14 cellular contexts compared by ENCODE assay signal in genomic region chr20:4040283-4041179, GRCh38. TPM values are rescaled to one million over a fixed set of nuclear protein-coding genes. Genes with fewer than 3 reads are reported as not detected.
DNase-seq lines count a peak whose midpoint lies in the region; ATAC-seq, FAIRE-seq and TF ChIP-seq lines count a peak whose summit lies in the region.
"Had no signal": no experiment of that assay in that cellular context is flagged by ENCODE, and none has a peak within 500 bp of the region (broad histone marks: within the 10 kb centered on the region; RNA-seq: fewer than 3 reads in every experiment).

No MANE protein-coding gene starts in this region.

- in situ Hi-C loops in HepG2 (cut with HindIII; ENCODE audit: extremely low pct_ligation_motif_present, low pct_unique_long_range_greater_than_20kb): no loop called here
- in situ Hi-C loops in HAP-1 (cut with MboI; ENCODE audit: low sequenced_read_pairs): no loop called here

- H3K4me1 ChIP-seq in HepG2 (ENCODE audit: insufficient read depth, low read length) (no peaks in the 10 kb centered on the region), upper lobe of left lung (peaks cover 11 to 41% (median 15%) of the 10 kb centered on the region in 4 donors), HAP-1 (peaks cover 5% of the 10 kb centered on the region)

- TF ChIP-seq CTCF in HepG2 (CRISPR knock-in tag; IDR thresholded peaks at IDR 0.05) (no peak), upper lobe of left lung (IDR thresholded peaks at IDR 0.05) (no peak)

- DNase-seq in NCI-H226: peak; percentile 47
- DNase-seq in HepG2 (ENCODE audit: low spot score): no peak
- DNase-seq in upper lobe of left lung: peak in 1 of 2 donors; percentile 65
- DNase-seq in dermis blood vessel endothelial cell: no peak
- DNase-seq in stimulated activated naive CD8-positive, alpha-beta T cell treated with anti-CD3 and anti-CD28 coated beads, Interleukin-15, amount 100 ng/mL, for 72 hours: no peak
- no peak for DNase-seq in HAP-1 (ENCODE audit: low spot score in 2 of 2)
- DNase-seq: immature natural killer cell; NCI-H2107; right cardiac atrium; stimulated activated naive CD4-positive, alpha-beta T cell treated with Interleukin-2 at 50 U/mL for 16 hours had no signal

- ATAC-seq in HepG2 (no peak), upper lobe of left lung (ENCODE audit: low FRiP score in 2 of 2) (peak in 1 of 2 donors; percentile 36), GM18870 (IDR thresholded peaks at IDR 0.05; ENCODE audit: unreplicated experiment) (no peak)
- ATAC-seq in stimulated activated naive CD8-positive, alpha-beta T cell treated with anti-CD3 and anti-CD28 coated beads, Interleukin-15, amount 100 ng/mL, for 72 hours: no peak
- ATAC-seq: right cardiac atrium had no signal

- POLR2A ChIA-PET in HepG2 (lab: Yijun Ruan, JAX): no interaction called here

- WGBS in HepG2 (ENCODE audit: low lambda C conversion rate): 24% methylated on average over 3 of the region's 3 CpGs
- 65 to 75% methylated on average over 2 to 3 of the region's 3 CpGs for WGBS in upper lobe of left lung, 2 donors

- no peaks in the 10 kb centered on the region for H3K27me3 Mint-ChIP-seq in dendritic cell treated with granulocyte-macrophage colony-stimulating factor and Interleukin-4, amounts not matched to agents 40 ng/mL and 50 ng/mL, for 4 days
- H3K27me3 Mint-ChIP-seq in stimulated activated naive CD8-positive, alpha-beta T cell treated with anti-CD3 and anti-CD28 coated beads, Interleukin-15, amount 100 ng/mL, for 72 hours: no peaks in the 10 kb centered on the region

- H4K20me1 ChIP-seq in HepG2 (ENCODE audit: insufficient read depth, low read length): no peaks in the 10 kb centered on the region

- no peak overlapping the region for H3K4me3 Mint-ChIP-seq in dendritic cell treated with granulocyte-macrophage colony-stimulating factor and Interleukin-4, amounts not matched to agents 40 ng/mL and 50 ng/mL, for 4 days
- H3K4me3 Mint-ChIP-seq in stimulated activated naive CD8-positive, alpha-beta T cell treated with anti-CD3 and anti-CD28 coated beads, Interleukin-15, amount 100 ng/mL, for 72 hours: no peak overlapping the region
- H3K4me3 Mint-ChIP-seq: CD14-positive monocyte, immature natural killer cell had no signal

- H3K9me3 Mint-ChIP-seq in dendritic cell treated with granulocyte-macrophage colony-stimulating factor and Interleukin-4, amounts not matched to agents 40 ng/mL and 50 ng/mL, for 4 days: no peaks in the 10 kb centered on the region
- H3K9me3 Mint-ChIP-seq in stimulated activated naive CD8-positive, alpha-beta T cell treated with anti-CD3 and anti-CD28 coated beads, Interleukin-15, amount 100 ng/mL, for 72 hours: no peaks in the 10 kb centered on the region
- H3K9me3 Mint-ChIP-seq: immature natural killer cell had no signal

- CTCF ChIA-PET in HepG2 (lab: Yijun Ruan, JAX; ENCODE audit: low intra/inter-chr PET ratio, low total read pairs): no interaction called here

- peak overlapping the region; percentile 25 for H3K27ac Mint-ChIP-seq in dendritic cell treated with granulocyte-macrophage colony-stimulating factor and Interleukin-4, amounts not matched to agents 40 ng/mL and 50 ng/mL, for 4 days
- no peak overlapping the region for H3K27ac Mint-ChIP-seq in stimulated activated naive CD8-positive, alpha-beta T cell treated with anti-CD3 and anti-CD28 coated beads, Interleukin-15, amount 100 ng/mL, for 72 hours

- TF ChIP-seq EP300 in HepG2 (IDR thresholded peaks at IDR 0.05; ENCODE audit: low read depth in 2 of 2, low read length in 2 of 2): no peak
- TF ChIP-seq EP300 in HepG2 (CRISPR knock-in tag; IDR thresholded peaks at IDR 0.05; ENCODE audit: borderline replicate concordance): no peak
- TF ChIP-seq EP300 in upper lobe of left lung (IDR thresholded peaks at IDR 0.05): peak in 1 of 4 donors; percentile 16

- H3K4me3 ChIP-seq in HepG2 (replicated peaks in 1 of 3; ENCODE audit: insufficient read depth in 1 of 3, low read depth in 2 of 3, low read length in 3 of 3) (no peak overlapping the region), upper lobe of left lung (no peak overlapping the region), HAP-1 (no peak overlapping the region)
- H3K4me3 ChIP-seq: SJSA1 had no signal

- no peak overlapping the region for H3K9ac ChIP-seq in HepG2 (ENCODE audit: insufficient read depth, low read depth, low read length)

- H3K27ac ChIP-seq in HepG2 (ENCODE audit: extremely low read length, insufficient read depth, low read length) (no peak overlapping the region), upper lobe of left lung (peak overlapping the region; percentile 62 to 83 (median 64))
- H3K27ac ChIP-seq: SJSA1 had no signal

- no peaks in the 10 kb centered on the region for H3K36me3 Mint-ChIP-seq in dendritic cell treated with granulocyte-macrophage colony-stimulating factor and Interleukin-4, amounts not matched to agents 40 ng/mL and 50 ng/mL, for 4 days (ENCODE audit: low read depth)
- H3K36me3 Mint-ChIP-seq: CD14-positive monocyte, immature natural killer cell had no signal

- TF ChIP-seq POLR2A in HepG2 (IDR thresholded peaks at IDR 0.05; ENCODE audit: insufficient read depth in 1 of 2, low read depth in 2 of 2, low read length in 2 of 2) (no peak), upper lobe of left lung (IDR thresholded peaks at IDR 0.05) (no peak)

- no peak for FAIRE-seq in HepG2 (lab: Jason Lieb, UNC)

- no peaks in the 10 kb centered on the region for H3K9me3 ChIP-seq in HepG2 (ENCODE audit: low read length)
- H3K9me3 ChIP-seq in upper lobe of left lung: peaks cover 0 to 3% (median 0%) of the 10 kb centered on the region in 4 donors
- H3K9me3 ChIP-seq in HAP-1: no peaks in the 10 kb centered on the region
- H3K9me3 ChIP-seq: SJSA1 had no signal

- no peak overlapping the region for H2AFZ ChIP-seq in HepG2 (ENCODE audit: low read length)

- H3K4me1 Mint-ChIP-seq in dendritic cell treated with granulocyte-macrophage colony-stimulating factor and Interleukin-4, amounts not matched to agents 40 ng/mL and 50 ng/mL, for 4 days (ENCODE audit: low read depth): peaks cover 58% of the 10 kb centered on the region
- H3K4me1 Mint-ChIP-seq in stimulated activated naive CD8-positive, alpha-beta T cell treated with anti-CD3 and anti-CD28 coated beads, Interleukin-15, amount 100 ng/mL, for 72 hours: peaks cover 17% of the 10 kb centered on the region

- H3K27me3 ChIP-seq in HepG2 (ENCODE audit: control insufficient read depth in 1 of 2, insufficient read depth in 2 of 2, low read length in 2 of 2): peaks cover 7 to 51% of the 10 kb centered on the region in 2 experiments; a peak in 4 of 5 replicates
- H3K27me3 ChIP-seq in upper lobe of left lung: no peaks in the 10 kb centered on the region
- no peaks in the 10 kb centered on the region for H3K27me3 ChIP-seq in HAP-1 (ENCODE audit: low read depth)
- H3K27me3 ChIP-seq: SJSA1 had no signal

- intact Hi-C loops in dendritic cell treated with granulocyte-macrophage colony-stimulating factor and Interleukin-4, amounts not matched to agents 40 ng/mL and 50 ng/mL, for 4 days (cut with micrococcal nuclease): no loop called here
- intact Hi-C loops in HepG2 (cut with micrococcal nuclease; ENCODE audit: unreplicated experiment): no loop called here

- H3K79me2 ChIP-seq in HepG2 (ENCODE audit: insufficient read depth, low read length): no peaks in the 10 kb centered on the region

- H3K36me3 ChIP-seq in HepG2 (replicated peaks in 1 of 2; ENCODE audit: control insufficient read depth in 1 of 2, insufficient read depth in 2 of 2, low read length in 2 of 2) (no peaks in the 10 kb centered on the region), upper lobe of left lung (no peaks in the 10 kb centered on the region), HAP-1 (replicated peaks) (no peaks in the 10 kb centered on the region)
- H3K36me3 ChIP-seq: SJSA1 had no signal

- no peak overlapping the region for H3K4me2 ChIP-seq in HepG2 (ENCODE audit: low read depth, low read length)

- no TSS peak for BruUV-seq in HepG2 (replicated peaks; lab: Mats Ljungman, UMichigan)

- no peak for TF ChIP-seq RAD21 in HepG2 (CRISPR knock-in tag; IDR thresholded peaks at IDR 0.05)

TF ChIP-seq in HepG2, 621 proteins besides CTCF, POLR2A, EP300 and RAD21 (continues in another document):
- TF ChIP-seq JDP2 (CRISPR knock-in tag; IDR thresholded peaks at IDR 0.05; ENCODE audit: borderline replicate concordance) (no peak), SRF (IDR thresholded peaks at IDR 0.05; ENCODE audit: low read depth, low read length) (no peak), ZNF431 (CRISPR knock-in tag; IDR thresholded peaks at IDR 0.05; ENCODE audit: borderline replicate concordance, low read depth) (no peak), ZKSCAN1 (IDR thresholded peaks at IDR 0.05; ENCODE audit: low read length) (peak; percentile 57; the same call in 1 of the 2 replicates), BRD4 (CRISPR knock-in tag; IDR thresholded peaks at IDR 0.05) (no peak), NFATC3 (CRISPR knock-in tag; IDR thresholded peaks at IDR 0.05) (no peak), HMGA1 (CRISPR knock-in tag; conservative IDR thresholded peaks at IDR 0.05) (no peak)

RNA-seq across cellular contexts. Expression of gene RNF24, which starts 25.2 kb away (rescaled TPM):
- total RNA-seq in HepG2 (2016; rRNA removed; fragmentation: Illumina TruSeq; extraction: Trizol) (2.4 and 2.9 TPM in 2 replicates), upper lobe of left lung (10 to 100 TPM; 12.0 to 28.8 (median 19.3) TPM), dermis blood vessel endothelial cell (2.9 and 3.3 TPM in 2 replicates)
- total RNA-seq in HepG2 (2016; cell fraction: cytosol; rRNA removed; fragmentation: Illumina TruSeq; extraction: Trizol; ENCODE audit: low read depth): 1.3 and 1.6 TPM in 2 replicates
- total RNA-seq in HepG2 (2016; cell fraction: insoluble cytoplasmic fraction; rRNA removed; fragmentation: Illumina TruSeq; extraction: Trizol): 2.4 and 2.9 TPM in 2 replicates
- 2.8 and 3.3 TPM in 2 replicates for total RNA-seq in HepG2 (2016; cell fraction: membrane; rRNA removed; fragmentation: Illumina TruSeq; extraction: Trizol)
- 3.7 and 4.2 TPM in 2 replicates for total RNA-seq in HepG2 (2016; cell fraction: nucleus; rRNA removed; fragmentation: Illumina TruSeq; extraction: Trizol)
- polyA plus RNA-seq in HepG2 (2011; rRNA removed): 10.4 TPM in 2 replicates
- 8.1 and 10.3 TPM in 2 replicates for polyA plus RNA-seq in HepG2 (2011; cell fraction: cytosol; rRNA removed)
- polyA plus RNA-seq in HepG2 (2011; cell fraction: nucleus; rRNA removed): 10.7 and 11.5 TPM in 2 replicates
- 9.7 and 9.9 TPM in 2 replicates for polyA plus RNA-seq in HepG2 (2012)
- polyA plus RNA-seq in HepG2 (2016; cell fraction: cytosol; fragmentation: Illumina TruSeq; extraction: Trizol; ENCODE audit: low read depth): 2.5 and 3.5 TPM in 2 replicates
- polyA plus RNA-seq in HepG2 (2016; cell fraction: insoluble cytoplasmic fraction; fragmentation: Illumina TruSeq; extraction: Trizol; ENCODE audit: low read depth): 3.0 and 3.3 TPM in 2 replicates
- polyA plus RNA-seq in HepG2 (2016; cell fraction: membrane; fragmentation: Illumina TruSeq; extraction: Trizol; ENCODE audit: low read depth): 3.9 and 4.1 TPM in 2 replicates
- 5.8 and 6.3 TPM in 2 replicates for polyA plus RNA-seq in HepG2 (2016; cell fraction: nucleus; fragmentation: Illumina TruSeq; extraction: Trizol; ENCODE audit: insufficient read depth, low read depth)
- 12.7 and 15.9 TPM in 2 replicates for polyA minus RNA-seq in HepG2 (2011; rRNA and poly(A)+ RNA removed; ENCODE audit: low replicate concordance)
- polyA minus RNA-seq in HepG2 (2011; cell fraction: cytosol; rRNA and poly(A)+ RNA removed): 9.9 and 12.7 TPM in 2 replicates
- polyA minus RNA-seq in HepG2 (2011; cell fraction: nucleus; rRNA and poly(A)+ RNA removed): 7.1 and 8.6 TPM in 2 replicates
